In the genomic region with DNA sequence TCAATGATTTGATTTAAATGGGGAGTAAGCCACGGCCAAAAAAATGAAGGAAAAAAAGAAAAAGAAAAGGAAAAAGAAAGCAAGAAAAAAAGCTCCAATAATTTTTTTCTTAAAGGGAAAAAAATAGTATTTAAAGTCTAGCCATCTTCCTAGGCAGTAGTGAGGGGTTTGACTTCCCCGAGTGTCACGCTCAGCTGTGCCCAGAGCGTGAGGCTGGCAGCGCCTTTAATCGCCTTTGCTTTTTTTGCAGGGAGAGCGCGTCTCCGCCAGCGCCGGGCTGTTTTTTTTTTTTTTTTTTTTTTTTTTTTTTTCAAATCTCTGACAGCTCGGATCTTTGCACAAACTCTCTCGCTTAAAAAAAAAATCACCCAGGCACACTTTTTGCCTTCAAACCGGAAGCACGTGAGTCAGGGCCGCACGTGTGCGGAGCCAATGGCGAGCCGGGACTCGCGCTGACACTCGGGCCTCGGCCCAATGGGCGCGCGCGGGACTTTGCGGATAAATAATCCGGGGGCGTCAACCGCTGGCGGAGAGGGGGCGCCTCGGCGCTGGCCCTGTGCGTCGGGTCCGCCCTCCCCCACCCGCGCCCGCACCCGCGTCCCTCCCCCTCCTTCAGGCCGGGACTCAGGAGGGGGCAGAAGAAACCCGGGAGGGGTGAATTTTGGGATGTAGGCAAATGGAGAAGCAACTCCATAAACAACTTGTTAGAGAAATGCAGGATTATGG, we compare ENCODE assay signal across 8 cellular contexts. TPM values are rescaled to one million over a fixed set of nuclear protein-coding genes. Genes with fewer than 3 reads are reported as not detected.
DNase-seq lines count a peak whose midpoint lies in the region; ATAC-seq and TF ChIP-seq lines count a peak whose summit lies in the region.
"Had no signal": no experiment of that assay in that cellular context is flagged by ENCODE, and none has a peak within 500 bp of the region (broad histone marks: within the 10 kb centered on the region; RNA-seq: fewer than 3 reads in every experiment).

Gene EN1 (minus strand): TSS at position 202 of the 726 bp plus-strand sequence. CDS start 481 bp downstream, outside the sequence.

- TF ChIP-seq POLR2A in uterus (IDR thresholded peaks at IDR 0.05): no peak

- ATAC-seq in heart right ventricle (no peak), HG03460 (IDR thresholded peaks at IDR 0.05; ENCODE audit: unreplicated experiment) (no peak), GM19455 (IDR thresholded peaks at IDR 0.05; ENCODE audit: unreplicated experiment) (no peak)

- no peaks in the 10 kb centered on the region for H3K36me3 ChIP-seq in HAP-1 (replicated peaks)
- H3K36me3 ChIP-seq in heart right ventricle: no peaks in the 10 kb centered on the region
- peaks cover 0 to 3% (median 0%) of the 10 kb centered on the region in 3 donors for H3K36me3 ChIP-seq in skeletal muscle tissue (ENCODE audit: control insufficient read depth in 3 of 3, insufficient read depth in 3 of 3, low read length in 3 of 3)
- H3K36me3 ChIP-seq in uterus: no peaks in the 10 kb centered on the region

- DNase-seq in HAP-1 (ENCODE audit: low spot score in 2 of 2): no peak
- DNase-seq in T1000 (lab: John Stamatoyannopoulos, UW): peak; percentile 33
- no peak for DNase-seq in heart right ventricle
- no peak for DNase-seq in uterus

- H3K9me3 ChIP-seq in HAP-1: peaks cover 3% of the 10 kb centered on the region
- no peaks in the 10 kb centered on the region for H3K9me3 ChIP-seq in heart right ventricle
- no peaks in the 10 kb centered on the region for H3K9me3 ChIP-seq in skeletal muscle tissue (ENCODE audit: control insufficient read depth in 3 of 3, low read length in 3 of 3)
- H3K9me3 ChIP-seq in uterus: no peaks in the 10 kb centered on the region

- peak within 1 kb of the TSS; percentile 66 to 87 (median 70) for H3K9ac ChIP-seq in skeletal muscle tissue (ENCODE audit: low read depth in 1 of 3, low read length in 3 of 3)

- peaks cover 3% of the 10 kb centered on the region; the same call in 1 of the 2 replicates for H3K4me1 ChIP-seq in HAP-1
- H3K4me1 ChIP-seq in heart right ventricle: peaks cover 3 to 48% (median 32%) of the 10 kb centered on the region in 9 donors
- H3K4me1 ChIP-seq in skeletal muscle tissue (ENCODE audit: control insufficient read depth in 3 of 3, insufficient read depth in 3 of 3, low read length in 3 of 3): peaks cover 20 to 31% (median 23%) of the 10 kb centered on the region in 3 donors
- peaks cover 0 to 24% of the 10 kb centered on the region in 2 donors for H3K4me1 ChIP-seq in uterus

- in situ Hi-C loops in HAP-1 (cut with MboI; ENCODE audit: low sequenced_read_pairs): no loop called here

- WGBS in heart right ventricle, 2 donors: 2 to 3% methylated on average over 42 to 46 of the region's 46 CpGs

- H3K27me3 ChIP-seq in HAP-1 (ENCODE audit: low read depth): no peaks in the 10 kb centered on the region
- peaks cover 44 to 100% (median 98%) of the 10 kb centered on the region in 7 donors for H3K27me3 ChIP-seq in heart right ventricle
- peaks cover 31 to 51% (median 34%) of the 10 kb centered on the region in 3 donors for H3K27me3 ChIP-seq in skeletal muscle tissue (ENCODE audit: control insufficient read depth in 3 of 3, insufficient read depth in 3 of 3, low read length in 3 of 3)
- peaks cover 4 to 89% of the 10 kb centered on the region in 2 donors for H3K27me3 ChIP-seq in uterus

- intact Hi-C loops in heart right ventricle (cut with DNase I): no loop called here
- intact Hi-C loops in uterus (cut with DNase I; ENCODE audit: low total_unique reads): no loop called here

- H3K4me3 ChIP-seq in HAP-1 (peak within 1 kb of the TSS; percentile 22), heart right ventricle (peak within 1 kb of the TSS in 8 of 10 donors; percentile 12 to 42 (median 23)), skeletal muscle tissue (ENCODE audit: low read length in 3 of 3) (peak within 1 kb of the TSS; percentile 71 to 78 (median 76)), uterus (peak within 1 kb of the TSS in 1 of 2 donors; percentile 23)

- TF ChIP-seq CTCF in heart right ventricle (IDR thresholded peaks at IDR 0.05) (no peak), uterus (IDR thresholded peaks at IDR 0.05) (no peak)

- no peak within 1 kb of the TSS for H3K27ac ChIP-seq in heart right ventricle
- H3K27ac ChIP-seq in skeletal muscle tissue (ENCODE audit: low read depth, low read length): peak within 1 kb of the TSS; percentile 44
- H3K27ac ChIP-seq in uterus: no peak within 1 kb of the TSS

RNA-seq across cellular contexts. Expression of gene EN1, which starts in this region (rescaled TPM):
- total RNA-seq in heart right ventricle: under 1 TPM in 1 of 10 donors, not detected in 9; 0.15 TPM
- polyA plus RNA-seq in heart right ventricle: not detected
- total RNA-seq in skeletal muscle tissue: 4.2 TPM
- total RNA-seq in uterus: not detected
- total RNA-seq: kidney epithelial cell had no signal
